29 cellular contexts compared by ENCODE assay signal in genomic region chr1:82931051-82931450, GRCh38.
A peak's percentile ranks its signal among the peaks of the same experiment; 100 is the strongest.
DNase-seq lines count a peak whose midpoint lies in the region; TF ChIP-seq lines count a peak whose summit lies in the region.
"Had no signal": no experiment of that assay in that cellular context is flagged by ENCODE, and none has a peak within 500 bp of the region (broad histone marks: within the 10 kb centered on the region; RNA-seq: fewer than 3 reads in every experiment).

No MANE protein-coding gene starts in this region.

- H3K9ac ChIP-seq in mesenchymal stem cell (ENCODE audit: low read length) (no peak overlapping the region), Karpas-422 (ENCODE audit: low read length) (no peak overlapping the region)
- H3K9ac ChIP-seq: neural progenitor cell, parathyroid adenoma had no signal

- no peak overlapping the region for H3K4ac ChIP-seq in mesenchymal stem cell (ENCODE audit: low read depth in 1 of 2, low read length in 2 of 2)

- H2BK5ac ChIP-seq in mesenchymal stem cell (ENCODE audit: low read depth, low read length, poor library complexity, severe bottlenecking) = no peak overlapping the region

- H3K4me1 ChIP-seq in mesenchymal stem cell (ENCODE audit: control insufficient read depth, insufficient read depth, low read depth, low read length) = no peaks in the 10 kb centered on the region
- no peaks in the 10 kb centered on the region for H3K4me1 ChIP-seq in Karpas-422 (ENCODE audit: low read length)
- H3K4me1 ChIP-seq: breast epithelium, colonic mucosa, esophagus squamous epithelium, gastrocnemius medialis, neural progenitor cell, parathyroid adenoma, SJSA1 had no signal

- no peaks in the 10 kb centered on the region for H3K27me3 ChIP-seq in mesenchymal stem cell (ENCODE audit: control insufficient read depth in 1 of 2, insufficient read depth in 1 of 2, low read length in 2 of 2)
- H3K27me3 ChIP-seq in Karpas-422 (ENCODE audit: low read length) = no peaks in the 10 kb centered on the region
- H3K27me3 ChIP-seq: breast epithelium, colonic mucosa, esophagus squamous epithelium, gastrocnemius medialis, neural progenitor cell, right atrium auricular region, SJSA1 had no signal

- H3K79me1 ChIP-seq in mesenchymal stem cell (replicated peaks; ENCODE audit: low read length, poor library complexity, severe bottlenecking) = no peaks in the 10 kb centered on the region

- H3K9me3 ChIP-seq in mesenchymal stem cell (ENCODE audit: control insufficient read depth, low read length) (no peaks in the 10 kb centered on the region), Karpas-422 (ENCODE audit: low read length) (peaks cover 22% of the 10 kb centered on the region)
- H3K9me3 ChIP-seq: breast epithelium, colonic mucosa, esophagus squamous epithelium, gastrocnemius medialis, right atrium auricular region, SJSA1 had no signal

- DNase-seq in Daoy (ENCODE audit: low read depth) (peak; percentile 5), HT1080 (ENCODE audit: low read depth) (peak; percentile 24), fibroblast of gingiva (ENCODE audit: low read depth) (peak; percentile 17), mesenchymal stem cell (peak; percentile 95), nephron progenitor cell (no peak), Karpas-422 (no peak)
- DNase-seq in activated T-cell treated with anti-CD3 and anti-CD28 coated beads, Interleukin-2, amount 50 U/mL, for 1 hour = no peak
- DNase-seq: activated CD4-positive, CD25-positive, alpha-beta regulatory T cell; activated naive CD4-positive, alpha-beta T cell treated with anti-CD3 and anti-CD28 coated beads, Interleukin-2, amount 50 U/mL, for 16 hours; C1 segment of cervical spinal cord; colonic mucosa; esophagus squamous epithelium; gastrocnemius medialis; NCI-H2081; NCI-H226; NCI-H774; stimulated activated CD4-positive, alpha-beta T cell treated with anti-CD3 and anti-CD28 coated beads, Interleukin-12 subunit alpha, Interleukin-12 subunit beta, amount 100 ng/mL, for 4 hours; stimulated activated CD4-positive, alpha-beta T cell treated with anti-CD3 and anti-CD28 coated beads, Interleukin-4, amount 100 ng/mL, for 24 hours; T-cell had no signal

- no peak overlapping the region for H3K14ac ChIP-seq in mesenchymal stem cell (ENCODE audit: low read length in 2 of 2)

- no peak overlapping the region for H4K8ac ChIP-seq in mesenchymal stem cell (ENCODE audit: low read length)

- H4K91ac ChIP-seq in mesenchymal stem cell (ENCODE audit: low read length) = no peak overlapping the region

- H2BK15ac ChIP-seq in mesenchymal stem cell (ENCODE audit: low read depth, poor library complexity, severe bottlenecking) = no peak overlapping the region

- no peaks in the 10 kb centered on the region for H3K36me3 ChIP-seq in mesenchymal stem cell (ENCODE audit: control insufficient read depth in 1 of 2, insufficient read depth in 2 of 2, low read depth in 1 of 2, low read length in 2 of 2)
- no peaks in the 10 kb centered on the region for H3K36me3 ChIP-seq in Karpas-422 (ENCODE audit: insufficient read depth, low read length)
- H3K36me3 ChIP-seq: breast epithelium, colonic mucosa, esophagus squamous epithelium, gastrocnemius medialis, neural progenitor cell, right atrium auricular region, SJSA1 had no signal

- no peaks in the 10 kb centered on the region for H3K79me2 ChIP-seq in Karpas-422 (ENCODE audit: low read length)
- H3K79me2 ChIP-seq: parathyroid adenoma had no signal

- no peak overlapping the region for H3K23ac ChIP-seq in mesenchymal stem cell (ENCODE audit: low read length in 2 of 2)

- H2BK12ac ChIP-seq in mesenchymal stem cell (ENCODE audit: low read length in 2 of 2) = no peak overlapping the region

- no peak overlapping the region for H3K18ac ChIP-seq in mesenchymal stem cell (ENCODE audit: low read depth in 1 of 2, low read length in 2 of 2)

- H2AK5ac ChIP-seq in mesenchymal stem cell (ENCODE audit: low read length, severe bottlenecking) = no peak overlapping the region

- no peaks in the 10 kb centered on the region for H3K27me3 Mint-ChIP-seq in nephron progenitor cell (ENCODE audit: low read depth, poor library complexity)
- H3K27me3 Mint-ChIP-seq: activated T-helper 17 cell treated with anti-CD3 and anti-CD28 coated beads, Interleukin-2, amount 50 U/mL, for 72 hours; IgD-negative memory B cell; T-cell; type B pancreatic cell had no signal

- H2BK120ac ChIP-seq in mesenchymal stem cell (ENCODE audit: low read depth, low read length) = no peak overlapping the region

- H3K9me3 Mint-ChIP-seq in nephron progenitor cell = no peaks in the 10 kb centered on the region
- H3K9me3 Mint-ChIP-seq: GM23338, neural progenitor cell had no signal

- H2AFZ ChIP-seq in mesenchymal stem cell (ENCODE audit: low read depth, low read length) = no peak overlapping the region
- H2AFZ ChIP-seq in Karpas-422 (ENCODE audit: low read length) = no peak overlapping the region
- H2AFZ ChIP-seq: GM23338, neural progenitor cell, parathyroid adenoma had no signal

- no peak overlapping the region for H3K27ac ChIP-seq in mesenchymal stem cell (ENCODE audit: low read length, poor library complexity, severe bottlenecking)
- H3K27ac ChIP-seq in Karpas-422 (ENCODE audit: low read length) = no peak overlapping the region
- H3K27ac ChIP-seq: breast epithelium, colonic mucosa, esophagus squamous epithelium, gastrocnemius medialis, neural progenitor cell, parathyroid adenoma, right atrium auricular region, SJSA1 had no signal

- H3K9me2 ChIP-seq in Karpas-422 (replicated peaks; ENCODE audit: insufficient read depth, low read length) = no peaks in the 10 kb centered on the region; the same call in 1 of the 2 replicates

- H3K4me1 Mint-ChIP-seq in nephron progenitor cell = peaks cover 31% of the 10 kb centered on the region
- H3K4me1 Mint-ChIP-seq: GM23338; IgD-negative memory B cell; stimulated activated effector memory CD8-positive, alpha-beta T cell treated with anti-CD3 and anti-CD28 coated beads, Interleukin-12 subunit alpha, Interleukin-12 subunit beta, amount 100 ng/mL, for 72 hours had no signal

- H3K27ac Mint-ChIP-seq in nephron progenitor cell = no peak overlapping the region
- H3K27ac Mint-ChIP-seq: activated T-helper 17 cell treated with anti-CD3 and anti-CD28 coated beads, Interleukin-2, amount 50 U/mL, for 72 hours; GM23338; IgD-negative memory B cell; stimulated activated effector memory CD8-positive, alpha-beta T cell treated with anti-CD3 and anti-CD28 coated beads, Interleukin-12 subunit alpha, Interleukin-12 subunit beta, amount 100 ng/mL, for 72 hours; T-cell; type B pancreatic cell had no signal

- H3K4me3 ChIP-seq in mesenchymal stem cell (ENCODE audit: insufficient read depth in 1 of 2, low read depth in 1 of 2, low read length in 2 of 2) = no peak overlapping the region
- no peak overlapping the region for H3K4me3 ChIP-seq in Karpas-422 (ENCODE audit: low read length)
- H3K4me3 ChIP-seq: breast epithelium, colonic mucosa, esophagus squamous epithelium, gastrocnemius medialis, GM23338, neural progenitor cell, right atrium auricular region, SJSA1 had no signal

- no peak overlapping the region for H3K4me3 Mint-ChIP-seq in nephron progenitor cell
- H3K4me3 Mint-ChIP-seq: activated T-helper 17 cell treated with anti-CD3 and anti-CD28 coated beads, Interleukin-2, amount 50 U/mL, for 72 hours; GM23338; IgD-negative memory B cell; neural progenitor cell; stimulated activated effector memory CD8-positive, alpha-beta T cell treated with anti-CD3 and anti-CD28 coated beads, Interleukin-12 subunit alpha, Interleukin-12 subunit beta, amount 100 ng/mL, for 72 hours; T-cell; type B pancreatic cell had no signal

- no peak for TF ChIP-seq CTCF in nephron progenitor cell (IDR thresholded peaks at IDR 0.05)

- H3K36me3 Mint-ChIP-seq in nephron progenitor cell (ENCODE audit: low read depth) = no peaks in the 10 kb centered on the region
- H3K36me3 Mint-ChIP-seq: IgD-negative memory B cell; neural progenitor cell; stimulated activated effector memory CD8-positive, alpha-beta T cell treated with anti-CD3 and anti-CD28 coated beads, Interleukin-12 subunit alpha, Interleukin-12 subunit beta, amount 100 ng/mL, for 72 hours; T-cell had no signal

- H3K4me2 ChIP-seq in mesenchymal stem cell (ENCODE audit: low read length, poor library complexity, severe bottlenecking) (no peak overlapping the region), Karpas-422 (ENCODE audit: low read depth, low read length, poor library complexity, severe bottlenecking) (no peak overlapping the region)
- H3K4me2 ChIP-seq: GM23338, neural progenitor cell had no signal

- no peaks in the 10 kb centered on the region for H4K20me1 ChIP-seq in Karpas-422 (ENCODE audit: insufficient read depth, low read depth, low read length)

Comparison
In these comparisons a context has a peak if more than half of its experiments do, and no peak if none do; other contexts are left out.
1. DNase-seq: peak in Daoy (single experiment), HT1080 (single experiment), fibroblast of gingiva (single experiment) and mesenchymal stem cell (single experiment); none in nephron progenitor cell (single experiment), activated T-cell treated with anti-CD3 and anti-CD28 coated beads, Interleukin-2, amount 50 U/mL, for 1 hour (single experiment) and Karpas-422 (single experiment).